ENCODE assay signal across 1 cellular context in genomic region chr10:5485948-5486851, GRCh38.
TF ChIP-seq lines count a peak whose summit lies in the region.

No MANE protein-coding gene starts in this region.

TF ChIP-seq in WTC11, 78 proteins besides CTCF, POLR2A, EP300 and RAD21 (continued from another document):
- no peak for TF ChIP-seq ZNF532 (CRISPR knock-in tag; IDR thresholded peaks at IDR 0.05; ENCODE audit: borderline replicate concordance)
- TF ChIP-seq ZNF232 (CRISPR knock-in tag; IDR thresholded peaks at IDR 0.05), result no peak
- no peak for TF ChIP-seq FOXP4 (CRISPR knock-in tag; IDR thresholded peaks at IDR 0.05)
- no peak for TF ChIP-seq KAT7 (CRISPR knock-in tag; IDR thresholded peaks at IDR 0.05; ENCODE audit: borderline replicate concordance)
- TF ChIP-seq SMAD3 (CRISPR knock-in tag; IDR thresholded peaks at IDR 0.05; ENCODE audit: borderline replicate concordance), result no peak
- TF ChIP-seq ZNF281 (CRISPR knock-in tag; IDR thresholded peaks at IDR 0.05), result no peak
- no peak for TF ChIP-seq MLX (CRISPR knock-in tag; IDR thresholded peaks at IDR 0.05)
- TF ChIP-seq JAZF1 (CRISPR knock-in tag; IDR thresholded peaks at IDR 0.05), result no peak
TF ChIP-seq in WTC11: peak in this region for 0.
